23 cellular contexts compared by ENCODE assay signal in genomic region chr2:240927390-240927781, GRCh38. TPM values are rescaled to one million over a fixed set of nuclear protein-coding genes. Genes with fewer than 3 reads are reported as not detected.
A peak's percentile ranks its signal among the peaks of the same experiment; 100 is the strongest.
DNase-seq lines count a peak whose midpoint lies in the region; ATAC-seq and TF ChIP-seq lines count a peak whose summit lies in the region.
"Had no signal": no experiment of that assay in that cellular context is flagged by ENCODE, and none has a peak within 500 bp of the region (broad histone marks: within the 10 kb centered on the region; RNA-seq: fewer than 3 reads in every experiment).

No MANE protein-coding gene starts in this region.

- H3K27me3 ChIP-seq in right atrium auricular region (no peaks in the 10 kb centered on the region), upper lobe of right lung (no peaks in the 10 kb centered on the region)
- H3K27me3 ChIP-seq: BLaER1 treated with 17β-estradiol and CSF1 and Interleukin-3, amounts not matched to agents 10 nM and 100 nM had no signal

- intact Hi-C loops in left cardiac atrium (cut with DNase I) = no loop called here
- intact Hi-C loops in upper lobe of right lung (cut with DNase I) = no loop called here

- H3K27ac ChIP-seq in right atrium auricular region = no peak overlapping the region
- H3K27ac ChIP-seq in SK-N-MC = peak overlapping the region; percentile 60; the same call in 1 of the 2 replicates
- no peak overlapping the region for H3K27ac ChIP-seq in upper lobe of right lung
- H3K27ac ChIP-seq: BLaER1 treated with 17β-estradiol and CSF1 and Interleukin-3, amounts not matched to agents 10 nM and 100 nM had no signal

- H3K36me3 ChIP-seq in right atrium auricular region = no peaks in the 10 kb centered on the region
- no peaks in the 10 kb centered on the region for H3K36me3 ChIP-seq in SK-N-MC (ENCODE audit: insufficient read depth, low read length)
- H3K36me3 ChIP-seq in upper lobe of right lung = no peaks in the 10 kb centered on the region
- H3K36me3 ChIP-seq: BLaER1 treated with 17β-estradiol and CSF1 and Interleukin-3, amounts not matched to agents 10 nM and 100 nM had no signal

- H3K4me3 ChIP-seq in right atrium auricular region (no peak overlapping the region), SK-N-MC (no peak overlapping the region), upper lobe of right lung (peak overlapping the region; percentile 9)
- H3K4me3 ChIP-seq: BLaER1 treated with 17β-estradiol and CSF1 and Interleukin-3, amounts not matched to agents 10 nM and 100 nM; GM12878; GM23338 had no signal

- no peak overlapping the region for H3K9ac ChIP-seq in SK-N-MC (ENCODE audit: insufficient read length)
- H3K9ac ChIP-seq: SK-N-SH had no signal

- DNase-seq in left cardiac atrium = peak; percentile 8
- DNase-seq in right atrium auricular region (ENCODE audit: low spot score) = no peak
- no peak for DNase-seq in SK-N-MC (ENCODE audit: low read depth, low spot score)
- peak; percentile 18 for DNase-seq in mesenteric fat pad (ENCODE audit: low spot score)
- DNase-seq in upper lobe of right lung = no peak
- no peak for DNase-seq in D341Med (ENCODE audit: low spot score)
- DNase-seq in DMS153 (lab: John Stamatoyannopoulos, UW) = no peak
- DNase-seq in NCI-H2196 treated with DMSO at 0.1 percent for 48 hours (lab: John Stamatoyannopoulos, UW; ENCODE audit: unreplicated experiment) = no peak
- DNase-seq: AML-193, NCI-H1092 treated with DMSO at 0.1 percent for 48 hours, NCI-H1436 treated with DMSO at 0.1 percent for 48 hours, NCI-H187 treated with DMSO at 0.1 percent for 48 hours, NCI-H526 treated with DMSO at 0.1 percent for 48 hours, SHP77 treated with DMSO at 0.1 percent for 48 hours, SW 1271 had no signal

- H3K9me3 ChIP-seq in right atrium auricular region (peaks cover 0 to 8% of the 10 kb centered on the region in 2 donors), SK-N-MC (ENCODE audit: low read depth, low read length) (no peaks in the 10 kb centered on the region), upper lobe of right lung (no peaks in the 10 kb centered on the region)
- H3K9me3 ChIP-seq: BLaER1 treated with 17β-estradiol and CSF1 and Interleukin-3, amounts not matched to agents 10 nM and 100 nM; SK-N-SH had no signal

- TF ChIP-seq CTCF in right atrium auricular region (IDR thresholded peaks at IDR 0.05) (no peak), upper lobe of right lung (IDR thresholded peaks at IDR 0.05) (no peak)

- ATAC-seq in left cardiac atrium (no peak), upper lobe of right lung (no peak)
- ATAC-seq: GM12878, GM23338 had no signal

- H3K4me1 ChIP-seq in right atrium auricular region = no peaks in the 10 kb centered on the region
- no peaks in the 10 kb centered on the region for H3K4me1 ChIP-seq in upper lobe of right lung

RNA-seq across cellular contexts. Expression of gene CROCC2, which starts 21.2 kb away (rescaled TPM):
- total RNA-seq in left cardiac atrium (not detected), right atrium auricular region (not detected), mesenteric fat pad (not detected), upper lobe of right lung (0.26 TPM)
- total RNA-seq: A172; CD4-positive, alpha-beta T cell; GM12878; GM23338; H9; NCI-H460 had no signal

RNA-seq across cellular contexts. Expression of gene MAB21L4, which starts 31.4 kb away (rescaled TPM):
- total RNA-seq in left cardiac atrium (not detected), right atrium auricular region (under 1 TPM in 1 of 2 donors, not detected in 1; 0.31 TPM), mesenteric fat pad (not detected), upper lobe of right lung (22.2 TPM)
- total RNA-seq: A172; CD4-positive, alpha-beta T cell; GM12878; GM23338; NCI-H460 had no signal

RNA-seq across cellular contexts. Expression of gene AGXT, which starts 58.8 kb away (rescaled TPM):
- total RNA-seq in left cardiac atrium (under 1 TPM; 0.24 to 0.29 TPM), right atrium auricular region (not detected), mesenteric fat pad (0.32 TPM), upper lobe of right lung (not detected)
- total RNA-seq: A172; CD4-positive, alpha-beta T cell; GM23338; H9; NCI-H460 had no signal

Comparison
In these comparisons a context has a peak if more than half of its experiments do, and no peak if none do; other contexts are left out.
1. DNase-seq: peak in left cardiac atrium (single experiment) and mesenteric fat pad (single experiment); none in right atrium auricular region (single experiment), SK-N-MC (single experiment), upper lobe of right lung (single experiment), D341Med (single experiment), DMS153 (single experiment) and NCI-H2196 treated with DMSO at 0.1 percent for 48 hours (single experiment).
2. RNA of gene MAB21L4, which starts 31.4 kb away (total RNA-seq): 22.2 TPM in upper lobe of right lung (single experiment); 0.31 TPM in right atrium auricular region, not detected in left cardiac atrium and not detected in mesenteric fat pad (single experiment); every median in the first group is over 10 times any median in the second.